2 cellular contexts compared by ENCODE assay signal in the genomic region with DNA sequence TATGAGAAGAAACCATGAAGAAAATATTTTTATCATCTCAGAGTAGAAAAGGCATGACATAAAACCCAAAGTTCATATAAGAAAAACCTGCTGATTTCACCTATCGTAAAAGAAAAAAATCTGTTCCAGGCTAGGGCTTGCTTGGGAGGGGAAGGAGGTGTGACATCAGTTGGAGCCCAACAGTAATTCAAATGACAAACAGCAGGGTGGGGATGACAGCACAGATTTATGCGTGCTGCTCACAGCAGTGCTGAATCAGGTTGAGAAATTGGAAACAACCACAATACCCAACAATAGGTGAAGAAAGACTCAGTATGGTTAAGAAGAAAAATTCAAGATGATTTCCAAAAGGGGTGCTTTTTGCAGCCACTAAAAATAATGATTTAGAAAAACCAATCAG.
TF ChIP-seq lines count a peak whose summit lies in the region.

No MANE protein-coding gene starts in this region.

TF ChIP-seq in HEK293, 187 proteins besides CTCF, POLR2A, EP300 and RAD21 (continued from another document):
- TF ChIP-seq, protein P1, sequence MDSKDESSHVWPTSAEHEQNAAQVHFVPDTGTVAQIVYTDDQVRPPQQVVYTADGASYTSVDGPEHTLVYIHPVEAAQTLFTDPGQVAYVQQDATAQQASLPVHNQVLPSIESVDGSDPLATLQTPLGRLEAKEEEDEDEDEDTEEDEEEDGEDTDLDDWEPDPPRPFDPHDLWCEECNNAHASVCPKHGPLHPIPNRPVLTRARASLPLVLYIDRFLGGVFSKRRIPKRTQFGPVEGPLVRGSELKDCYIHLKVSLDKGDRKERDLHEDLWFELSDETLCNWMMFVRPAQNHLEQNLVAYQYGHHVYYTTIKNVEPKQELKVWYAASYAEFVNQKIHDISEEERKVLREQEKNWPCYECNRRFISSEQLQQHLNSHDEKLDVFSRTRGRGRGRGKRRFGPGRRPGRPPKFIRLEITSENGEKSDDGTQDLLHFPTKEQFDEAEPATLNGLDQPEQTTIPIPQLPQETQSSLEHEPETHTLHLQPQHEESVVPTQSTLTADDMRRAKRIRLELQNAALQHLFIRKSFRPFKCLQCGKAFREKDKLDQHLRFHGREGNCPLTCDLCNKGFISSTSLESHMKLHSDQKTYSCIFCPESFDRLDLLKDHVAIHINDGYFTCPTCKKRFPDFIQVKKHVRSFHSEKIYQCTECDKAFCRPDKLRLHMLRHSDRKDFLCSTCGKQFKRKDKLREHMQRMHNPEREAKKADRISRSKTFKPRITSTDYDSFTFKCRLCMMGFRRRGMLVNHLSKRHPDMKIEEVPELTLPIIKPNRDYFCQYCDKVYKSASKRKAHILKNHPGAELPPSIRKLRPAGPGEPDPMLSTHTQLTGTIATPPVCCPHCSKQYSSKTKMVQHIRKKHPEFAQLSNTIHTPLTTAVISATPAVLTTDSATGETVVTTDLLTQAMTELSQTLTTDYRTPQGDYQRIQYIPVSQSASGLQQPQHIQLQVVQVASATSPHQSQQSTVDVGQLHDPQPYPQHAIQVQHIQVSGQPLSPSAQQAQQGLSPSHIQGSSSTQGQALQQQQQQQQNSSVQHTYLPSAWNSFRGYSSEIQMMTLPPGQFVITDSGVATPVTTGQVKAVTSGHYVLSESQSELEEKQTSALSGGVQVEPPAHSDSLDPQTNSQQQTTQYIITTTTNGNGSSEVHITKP (tag by site-specific recombination; IDR thresholded peaks at IDR 0.05): peak; percentile 72; the same call in 1 of the 2 replicates
- TF ChIP-seq SP7 (tag by site-specific recombination; IDR thresholded peaks at IDR 0.05): 0 out of 2 replicates have a peak, but pooled peaks have one; percentile 34
- TF ChIP-seq, protein P2, sequence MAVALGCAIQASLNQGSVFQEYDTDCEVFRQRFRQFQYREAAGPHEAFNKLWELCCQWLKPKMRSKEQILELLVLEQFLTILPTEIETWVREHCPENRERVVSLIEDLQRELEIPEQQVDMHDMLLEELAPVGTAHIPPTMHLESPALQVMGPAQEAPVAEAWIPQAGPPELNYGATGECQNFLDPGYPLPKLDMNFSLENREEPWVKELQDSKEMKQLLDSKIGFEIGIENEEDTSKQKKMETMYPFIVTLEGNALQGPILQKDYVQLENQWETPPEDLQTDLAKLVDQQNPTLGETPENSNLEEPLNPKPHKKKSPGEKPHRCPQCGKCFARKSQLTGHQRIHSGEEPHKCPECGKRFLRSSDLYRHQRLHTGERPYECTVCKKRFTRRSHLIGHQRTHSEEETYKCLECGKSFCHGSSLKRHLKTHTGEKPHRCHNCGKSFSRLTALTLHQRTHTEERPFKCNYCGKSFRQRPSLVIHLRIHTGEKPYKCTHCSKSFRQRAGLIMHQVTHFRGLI (tag by site-specific recombination; IDR thresholded peaks at IDR 0.05): peak; percentile 92
- TF ChIP-seq KLF1 (tag by site-specific recombination; IDR thresholded peaks at IDR 0.05): peak; percentile 32; the same call in 1 of the 2 replicates
- no peak for TF ChIP-seq ZNF155 (tag by site-specific recombination; IDR thresholded peaks at IDR 0.05)
- TF ChIP-seq, protein P3, sequence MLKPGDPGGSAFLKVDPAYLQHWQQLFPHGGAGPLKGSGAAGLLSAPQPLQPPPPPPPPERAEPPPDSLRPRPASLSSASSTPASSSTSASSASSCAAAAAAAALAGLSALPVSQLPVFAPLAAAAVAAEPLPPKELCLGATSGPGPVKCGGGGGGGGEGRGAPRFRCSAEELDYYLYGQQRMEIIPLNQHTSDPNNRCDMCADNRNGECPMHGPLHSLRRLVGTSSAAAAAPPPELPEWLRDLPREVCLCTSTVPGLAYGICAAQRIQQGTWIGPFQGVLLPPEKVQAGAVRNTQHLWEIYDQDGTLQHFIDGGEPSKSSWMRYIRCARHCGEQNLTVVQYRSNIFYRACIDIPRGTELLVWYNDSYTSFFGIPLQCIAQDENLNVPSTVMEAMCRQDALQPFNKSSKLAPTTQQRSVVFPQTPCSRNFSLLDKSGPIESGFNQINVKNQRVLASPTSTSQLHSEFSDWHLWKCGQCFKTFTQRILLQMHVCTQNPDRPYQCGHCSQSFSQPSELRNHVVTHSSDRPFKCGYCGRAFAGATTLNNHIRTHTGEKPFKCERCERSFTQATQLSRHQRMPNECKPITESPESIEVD (tag by site-specific recombination; IDR thresholded peaks at IDR 0.05): 0 out of 2 replicates have a peak, but pooled peaks have one; percentile 23

TF ChIP-seq in WTC11, 78 proteins besides CTCF, POLR2A, EP300 and RAD21 (continued from another document):
- TF ChIP-seq, protein P4, sequence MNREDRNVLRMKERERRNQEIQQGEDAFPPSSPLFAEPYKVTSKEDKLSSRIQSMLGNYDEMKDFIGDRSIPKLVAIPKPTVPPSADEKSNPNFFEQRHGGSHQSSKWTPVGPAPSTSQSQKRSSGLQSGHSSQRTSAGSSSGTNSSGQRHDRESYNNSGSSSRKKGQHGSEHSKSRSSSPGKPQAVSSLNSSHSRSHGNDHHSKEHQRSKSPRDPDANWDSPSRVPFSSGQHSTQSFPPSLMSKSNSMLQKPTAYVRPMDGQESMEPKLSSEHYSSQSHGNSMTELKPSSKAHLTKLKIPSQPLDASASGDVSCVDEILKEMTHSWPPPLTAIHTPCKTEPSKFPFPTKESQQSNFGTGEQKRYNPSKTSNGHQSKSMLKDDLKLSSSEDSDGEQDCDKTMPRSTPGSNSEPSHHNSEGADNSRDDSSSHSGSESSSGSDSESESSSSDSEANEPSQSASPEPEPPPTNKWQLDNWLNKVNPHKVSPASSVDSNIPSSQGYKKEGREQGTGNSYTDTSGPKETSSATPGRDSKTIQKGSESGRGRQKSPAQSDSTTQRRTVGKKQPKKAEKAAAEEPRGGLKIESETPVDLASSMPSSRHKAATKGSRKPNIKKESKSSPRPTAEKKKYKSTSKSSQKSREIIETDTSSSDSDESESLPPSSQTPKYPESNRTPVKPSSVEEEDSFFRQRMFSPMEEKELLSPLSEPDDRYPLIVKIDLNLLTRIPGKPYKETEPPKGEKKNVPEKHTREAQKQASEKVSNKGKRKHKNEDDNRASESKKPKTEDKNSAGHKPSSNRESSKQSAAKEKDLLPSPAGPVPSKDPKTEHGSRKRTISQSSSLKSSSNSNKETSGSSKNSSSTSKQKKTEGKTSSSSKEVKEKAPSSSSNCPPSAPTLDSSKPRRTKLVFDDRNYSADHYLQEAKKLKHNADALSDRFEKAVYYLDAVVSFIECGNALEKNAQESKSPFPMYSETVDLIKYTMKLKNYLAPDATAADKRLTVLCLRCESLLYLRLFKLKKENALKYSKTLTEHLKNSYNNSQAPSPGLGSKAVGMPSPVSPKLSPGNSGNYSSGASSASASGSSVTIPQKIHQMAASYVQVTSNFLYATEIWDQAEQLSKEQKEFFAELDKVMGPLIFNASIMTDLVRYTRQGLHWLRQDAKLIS (CRISPR knock-in tag; IDR thresholded peaks at IDR 0.05; ENCODE audit: borderline replicate concordance): no peak
- TF ChIP-seq, protein P5, sequence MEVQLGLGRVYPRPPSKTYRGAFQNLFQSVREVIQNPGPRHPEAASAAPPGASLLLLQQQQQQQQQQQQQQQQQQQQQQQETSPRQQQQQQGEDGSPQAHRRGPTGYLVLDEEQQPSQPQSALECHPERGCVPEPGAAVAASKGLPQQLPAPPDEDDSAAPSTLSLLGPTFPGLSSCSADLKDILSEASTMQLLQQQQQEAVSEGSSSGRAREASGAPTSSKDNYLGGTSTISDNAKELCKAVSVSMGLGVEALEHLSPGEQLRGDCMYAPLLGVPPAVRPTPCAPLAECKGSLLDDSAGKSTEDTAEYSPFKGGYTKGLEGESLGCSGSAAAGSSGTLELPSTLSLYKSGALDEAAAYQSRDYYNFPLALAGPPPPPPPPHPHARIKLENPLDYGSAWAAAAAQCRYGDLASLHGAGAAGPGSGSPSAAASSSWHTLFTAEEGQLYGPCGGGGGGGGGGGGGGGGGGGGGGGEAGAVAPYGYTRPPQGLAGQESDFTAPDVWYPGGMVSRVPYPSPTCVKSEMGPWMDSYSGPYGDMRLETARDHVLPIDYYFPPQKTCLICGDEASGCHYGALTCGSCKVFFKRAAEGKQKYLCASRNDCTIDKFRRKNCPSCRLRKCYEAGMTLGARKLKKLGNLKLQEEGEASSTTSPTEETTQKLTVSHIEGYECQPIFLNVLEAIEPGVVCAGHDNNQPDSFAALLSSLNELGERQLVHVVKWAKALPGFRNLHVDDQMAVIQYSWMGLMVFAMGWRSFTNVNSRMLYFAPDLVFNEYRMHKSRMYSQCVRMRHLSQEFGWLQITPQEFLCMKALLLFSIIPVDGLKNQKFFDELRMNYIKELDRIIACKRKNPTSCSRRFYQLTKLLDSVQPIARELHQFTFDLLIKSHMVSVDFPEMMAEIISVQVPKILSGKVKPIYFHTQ (CRISPR knock-in tag; IDR thresholded peaks at IDR 0.05): no peak
- TF ChIP-seq, protein P6, sequence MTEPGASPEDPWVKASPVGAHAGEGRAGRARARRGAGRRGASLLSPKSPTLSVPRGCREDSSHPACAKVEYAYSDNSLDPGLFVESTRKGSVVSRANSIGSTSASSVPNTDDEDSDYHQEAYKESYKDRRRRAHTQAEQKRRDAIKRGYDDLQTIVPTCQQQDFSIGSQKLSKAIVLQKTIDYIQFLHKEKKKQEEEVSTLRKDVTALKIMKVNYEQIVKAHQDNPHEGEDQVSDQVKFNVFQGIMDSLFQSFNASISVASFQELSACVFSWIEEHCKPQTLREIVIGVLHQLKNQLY (CRISPR knock-in tag; IDR thresholded peaks at IDR 0.05): no peak
- TF ChIP-seq, protein P7, sequence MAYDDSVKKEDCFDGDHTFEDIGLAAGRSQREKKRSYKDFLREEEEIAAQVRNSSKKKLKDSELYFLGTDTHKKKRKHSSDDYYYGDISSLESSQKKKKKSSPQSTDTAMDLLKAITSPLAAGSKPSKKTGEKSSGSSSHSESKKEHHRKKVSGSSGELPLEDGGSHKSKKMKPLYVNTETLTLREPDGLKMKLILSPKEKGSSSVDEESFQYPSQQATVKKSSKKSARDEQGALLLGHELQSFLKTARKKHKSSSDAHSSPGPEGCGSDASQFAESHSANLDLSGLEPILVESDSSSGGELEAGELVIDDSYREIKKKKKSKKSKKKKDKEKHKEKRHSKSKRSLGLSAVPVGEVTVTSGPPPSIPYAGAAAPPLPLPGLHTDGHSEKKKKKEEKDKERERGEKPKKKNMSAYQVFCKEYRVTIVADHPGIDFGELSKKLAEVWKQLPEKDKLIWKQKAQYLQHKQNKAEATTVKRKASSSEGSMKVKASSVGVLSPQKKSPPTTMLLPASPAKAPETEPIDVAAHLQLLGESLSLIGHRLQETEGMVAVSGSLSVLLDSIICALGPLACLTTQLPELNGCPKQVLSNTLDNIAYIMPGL (CRISPR knock-in tag; IDR thresholded peaks at IDR 0.05): no peak
- TF ChIP-seq NFE2L1 (CRISPR knock-in tag; IDR thresholded peaks at IDR 0.05): no peak
- TF ChIP-seq RORB (CRISPR knock-in tag; IDR thresholded peaks at IDR 0.05): no peak
- TF ChIP-seq ZNF423 (CRISPR knock-in tag; IDR thresholded peaks at IDR 0.05): no peak
- no peak for TF ChIP-seq NFYB (CRISPR knock-in tag; conservative IDR thresholded peaks at IDR 0.05; ENCODE audit: low read depth)
TF ChIP-seq in WTC11: peak in this region for 0.
